ENCODE assay signal across 1 cellular context in genomic region chrX:56564182-56564885, GRCh38.
TF ChIP-seq lines count a peak whose summit lies in the region.

No MANE protein-coding gene starts in this region.

TF ChIP-seq in WTC11, 78 proteins besides CTCF, POLR2A, EP300 and RAD21 (continued from another document):
- TF ChIP-seq E2F5 (CRISPR knock-in tag; IDR thresholded peaks at IDR 0.05) = no peak
- no peak for TF ChIP-seq ELF4 (CRISPR knock-in tag; IDR thresholded peaks at IDR 0.05; ENCODE audit: low read depth)
- TF ChIP-seq, protein P1, sequence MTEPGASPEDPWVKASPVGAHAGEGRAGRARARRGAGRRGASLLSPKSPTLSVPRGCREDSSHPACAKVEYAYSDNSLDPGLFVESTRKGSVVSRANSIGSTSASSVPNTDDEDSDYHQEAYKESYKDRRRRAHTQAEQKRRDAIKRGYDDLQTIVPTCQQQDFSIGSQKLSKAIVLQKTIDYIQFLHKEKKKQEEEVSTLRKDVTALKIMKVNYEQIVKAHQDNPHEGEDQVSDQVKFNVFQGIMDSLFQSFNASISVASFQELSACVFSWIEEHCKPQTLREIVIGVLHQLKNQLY (CRISPR knock-in tag; IDR thresholded peaks at IDR 0.05) = no peak
- TF ChIP-seq ETV6 (CRISPR knock-in tag; IDR thresholded peaks at IDR 0.05) = no peak
- no peak for TF ChIP-seq NFATC4 (CRISPR knock-in tag; IDR thresholded peaks at IDR 0.05)
- no peak for TF ChIP-seq ATF1 (CRISPR knock-in tag; IDR thresholded peaks at IDR 0.05)
- TF ChIP-seq ESRRA (CRISPR knock-in tag; IDR thresholded peaks at IDR 0.05; ENCODE audit: borderline replicate concordance) = no peak
- TF ChIP-seq, protein P2, sequence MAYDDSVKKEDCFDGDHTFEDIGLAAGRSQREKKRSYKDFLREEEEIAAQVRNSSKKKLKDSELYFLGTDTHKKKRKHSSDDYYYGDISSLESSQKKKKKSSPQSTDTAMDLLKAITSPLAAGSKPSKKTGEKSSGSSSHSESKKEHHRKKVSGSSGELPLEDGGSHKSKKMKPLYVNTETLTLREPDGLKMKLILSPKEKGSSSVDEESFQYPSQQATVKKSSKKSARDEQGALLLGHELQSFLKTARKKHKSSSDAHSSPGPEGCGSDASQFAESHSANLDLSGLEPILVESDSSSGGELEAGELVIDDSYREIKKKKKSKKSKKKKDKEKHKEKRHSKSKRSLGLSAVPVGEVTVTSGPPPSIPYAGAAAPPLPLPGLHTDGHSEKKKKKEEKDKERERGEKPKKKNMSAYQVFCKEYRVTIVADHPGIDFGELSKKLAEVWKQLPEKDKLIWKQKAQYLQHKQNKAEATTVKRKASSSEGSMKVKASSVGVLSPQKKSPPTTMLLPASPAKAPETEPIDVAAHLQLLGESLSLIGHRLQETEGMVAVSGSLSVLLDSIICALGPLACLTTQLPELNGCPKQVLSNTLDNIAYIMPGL (CRISPR knock-in tag; IDR thresholded peaks at IDR 0.05) = no peak
